In the genomic region with DNA sequence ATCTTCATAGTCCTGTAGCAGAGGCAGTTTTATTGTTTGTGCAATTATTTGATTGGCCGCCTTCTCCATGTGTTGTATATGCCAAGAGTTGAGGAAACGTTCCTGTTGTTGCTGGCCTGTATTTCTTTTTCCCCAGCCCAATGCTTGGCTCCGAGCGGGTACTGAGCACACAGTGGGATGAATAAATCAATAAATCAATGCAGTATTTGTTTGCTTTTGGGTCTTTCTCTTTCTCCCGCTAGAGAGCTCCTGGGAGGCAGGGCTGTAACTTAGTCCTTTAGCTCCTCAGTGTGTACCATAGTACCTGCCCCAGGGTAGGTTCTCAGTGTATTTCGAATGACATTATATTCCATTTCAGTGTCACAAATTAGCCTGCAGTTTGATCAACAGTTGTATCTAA, we compare ENCODE assay signal across 29 cellular contexts.
"Had no signal": no experiment of that assay in that cellular context is flagged by ENCODE, and none has a peak within 500 bp of the region (broad histone marks: within the 10 kb centered on the region; RNA-seq: fewer than 3 reads in every experiment).

No MANE protein-coding gene starts in this region.

- FAIRE-seq: islet of Langerhans, kidney, pancreas, small intestine had no signal

- H3K36me3 Mint-ChIP-seq: immature natural killer cell; stimulated activated effector memory CD8-positive, alpha-beta T cell treated with anti-CD3 and anti-CD28 coated beads, Interleukin-12 subunit alpha, Interleukin-12 subunit beta, amount 100 ng/mL, for 72 hours had no signal

- H3K27ac Mint-ChIP-seq: immature natural killer cell; nephron; stimulated activated effector memory CD8-positive, alpha-beta T cell treated with anti-CD3 and anti-CD28 coated beads, Interleukin-12 subunit alpha, Interleukin-12 subunit beta, amount 100 ng/mL, for 72 hours had no signal

- H3K27me3 Mint-ChIP-seq: naive thymus-derived CD8-positive, alpha-beta T cell had no signal

- H3K27me3 ChIP-seq: left lung, pancreas, sigmoid colon, spleen, stomach, testis, thyroid gland, transverse colon, upper lobe of left lung, vagina had no signal

- H3K4me3 ChIP-seq: left lung, lower lobe of right lung, pancreas, prostate gland, sigmoid colon, spleen, stomach, testis, thyroid gland, transverse colon, upper lobe of left lung, vagina had no signal

- H3K27ac ChIP-seq: left lung, lower lobe of right lung, pancreas, prostate gland, sigmoid colon, spleen, stomach, testis, thyroid gland, transverse colon, upper lobe of left lung, vagina had no signal

- H3K36me3 ChIP-seq: left lung, lower lobe of right lung, pancreas, prostate gland, sigmoid colon, spleen, stomach, thyroid gland, transverse colon, upper lobe of left lung, vagina had no signal

- H3K4me3 Mint-ChIP-seq: immature natural killer cell; nephron; neural crest cell; stimulated activated effector memory CD8-positive, alpha-beta T cell treated with anti-CD3 and anti-CD28 coated beads, Interleukin-12 subunit alpha, Interleukin-12 subunit beta, amount 100 ng/mL, for 72 hours had no signal

- ATAC-seq: left colon; left lung; lower lobe of right lung; pancreas; right cardiac atrium; stimulated activated effector memory CD8-positive, alpha-beta T cell treated with anti-CD3 and anti-CD28 coated beads, Interleukin-12 subunit alpha, Interleukin-12 subunit beta, amount 100 ng/mL, for 72 hours had no signal

- DNase-seq: immature natural killer cell; kidney; left colon; left lung; lower lobe of right lung; mammary epithelial cell; mesenchymal stem cell; nucleus accumbens; pancreas; posterior cingulate gyrus; retina; right cardiac atrium; sigmoid colon; small intestine; spleen; stimulated activated CD4-positive, alpha-beta T cell treated with anti-CD3 and anti-CD28 coated beads, Interleukin-4, amount 100 ng/mL, for 24 hours; stimulated activated naive CD4-positive, alpha-beta T cell; stomach; testis; thyroid gland; transverse colon; upper lobe of left lung had no signal

- H3K9me3 Mint-ChIP-seq: nephron had no signal

- H3K9me3 ChIP-seq: left lung, lower lobe of right lung, pancreas, prostate gland, sigmoid colon, spleen, stomach, testis, thyroid gland, transverse colon, upper lobe of left lung, vagina had no signal

- H3K4me1 ChIP-seq: left lung, prostate gland, testis had no signal
